9 cellular contexts compared by ENCODE assay signal in genomic region chr12:30806989-30807694, GRCh38. TPM values are rescaled to one million over a fixed set of nuclear protein-coding genes. Genes with fewer than 3 reads are reported as not detected.
A peak's percentile ranks its signal among the peaks of the same experiment; 100 is the strongest.
DNase-seq lines count a peak whose midpoint lies in the region; TF ChIP-seq lines count a peak whose summit lies in the region.
"Had no signal": no experiment of that assay in that cellular context is flagged by ENCODE, and none has a peak within 500 bp of the region (broad histone marks: within the 10 kb centered on the region; RNA-seq: fewer than 3 reads in every experiment).

No MANE protein-coding gene starts in this region.

- H3K27ac ChIP-seq in SU-DHL-6 (ENCODE audit: low read depth, low read length), result no peak overlapping the region
- H3K27ac ChIP-seq: BLaER1 had no signal

- H2AFZ ChIP-seq in SU-DHL-6 (ENCODE audit: low read depth, low read length, severe bottlenecking), result no peak overlapping the region

- no peaks in the 10 kb centered on the region for H3K9me2 ChIP-seq in SU-DHL-6 (replicated peaks; ENCODE audit: insufficient read depth, low read length)

- no peaks in the 10 kb centered on the region for H4K20me1 ChIP-seq in SU-DHL-6 (ENCODE audit: low read depth, low read length)
- H4K20me1 ChIP-seq: BLaER1 had no signal

- no peaks in the 10 kb centered on the region for H3F3A ChIP-seq in SU-DHL-6 (ENCODE audit: insufficient read depth)

- H3K9me3 ChIP-seq in SU-DHL-6 (ENCODE audit: insufficient read depth, low read length), result no peaks in the 10 kb centered on the region

- H3K4me3 ChIP-seq in SU-DHL-6 (ENCODE audit: insufficient read depth, low read length, poor library complexity, severe bottlenecking), result no peak overlapping the region
- H3K4me3 ChIP-seq in epithelial cell of esophagus (ENCODE audit: low read length), result no peak overlapping the region
- H3K4me3 ChIP-seq: BLaER1 had no signal

- no peaks in the 10 kb centered on the region for H3K36me3 ChIP-seq in SU-DHL-6 (ENCODE audit: low read length)
- H3K36me3 ChIP-seq: BLaER1 had no signal

- no peak overlapping the region for H3K4me2 ChIP-seq in SU-DHL-6 (ENCODE audit: low read depth, low read length, poor library complexity, severe bottlenecking)
- H3K4me2 ChIP-seq: BLaER1 had no signal

- no peaks in the 10 kb centered on the region for H3K79me2 ChIP-seq in SU-DHL-6 (ENCODE audit: insufficient read depth, low read length)

- peak; percentile 64 for DNase-seq in SIG-M5 treated with dmso at 0.1 percent for 504 hours (lab: John Stamatoyannopoulos, UW; ENCODE audit: unreplicated experiment)
- DNase-seq in SIG-M5 (lab: John Stamatoyannopoulos, UW), result no peak
- peak; percentile 77 for DNase-seq in H4 (ENCODE audit: low spot score)
- peak; percentile 88 for DNase-seq in NCI-H146 treated with DMSO at 0.1 percent for 48 hours (lab: John Stamatoyannopoulos, UW; ENCODE audit: unreplicated experiment)
- peak; percentile 75 for DNase-seq in epithelial cell of esophagus (ENCODE audit: low read depth)
- DNase-seq in myocyte (ENCODE audit: low read depth), result peak; percentile 76
- no peak for DNase-seq in GOT3 (lab: John Stamatoyannopoulos, UW)

- no peak overlapping the region for H3K9ac ChIP-seq in SU-DHL-6 (ENCODE audit: low read length)
- H3K9ac ChIP-seq: BLaER1 had no signal

- no peaks in the 10 kb centered on the region for H3K27me3 ChIP-seq in SU-DHL-6 (ENCODE audit: low read length)
- H3K27me3 ChIP-seq: BLaER1 had no signal

- peak; percentile 56 for TF ChIP-seq CTCF in SU-DHL-6 (IDR thresholded peaks at IDR 0.05; ENCODE audit: insufficient read depth, low read length, poor library complexity, severe bottlenecking)
- TF ChIP-seq CTCF in epithelial cell of esophagus (IDR thresholded peaks at IDR 0.05; ENCODE audit: insufficient read depth, low read depth, low read length, missing control alignments), result peak; percentile 79

RNA-seq across cellular contexts. Expression of gene CAPRIN2, which starts 52.4 kb away (rescaled TPM):
- 4.2 and 7.1 TPM in 2 replicates for total RNA-seq in H4 (2014; rRNA removed; shearing (Covaris generic))
- 25.5 and 30.0 TPM in 2 replicates for total RNA-seq in myocyte
- 15.1 TPM for polyA plus RNA-seq in myocyte (2012)

Comparison
In these comparisons a context has a peak if more than half of its experiments do, and no peak if none do; other contexts are left out.
1. DNase-seq: peak in SIG-M5 treated with dmso at 0.1 percent for 504 hours (single experiment), H4 (single experiment), NCI-H146 treated with DMSO at 0.1 percent for 48 hours (single experiment), epithelial cell of esophagus (single experiment) and myocyte (single experiment); none in SIG-M5 (single experiment) and GOT3 (single experiment).